In genomic region chr2:134362751-134363150, GRCh38 we compare ENCODE assay signal across 20 cellular contexts.
"Had no signal": no experiment of that assay in that cellular context is flagged by ENCODE, and none has a peak within 500 bp of the region (broad histone marks: within the 10 kb centered on the region; RNA-seq: fewer than 3 reads in every experiment).

No MANE protein-coding gene starts in this region.

- DNase-seq: dermis blood vessel endothelial cell; esophagus squamous epithelium; foreskin fibroblast; glutamatergic neuron; immature natural killer cell; left lung; natural killer cell; nucleus accumbens; ovary; sigmoid colon; stimulated activated CD4-positive, alpha-beta T cell treated with anti-CD3 and anti-CD28 coated beads, Interleukin-2, amount 100 ng/mL, for 24 hours; stimulated activated CD4-positive, alpha-beta T cell treated with anti-CD3 and anti-CD28 coated beads, Interleukin-4, amount 100 ng/mL, for 4 hours; stimulated activated naive B cell treated with anti-CD40 and anti-IgM and Interleukin-4, amounts not matched to agents 10 μg/mL and 1 μg/mL and 100 μg/mL, for 72 hours; stimulated activated naive CD8-positive, alpha-beta T cell treated with anti-CD3 and anti-CD28 coated beads, Interleukin-15, amount 100 ng/mL, for 72 hours had no signal

- H3K27ac Mint-ChIP-seq: immature natural killer cell; natural killer cell; stimulated activated naive B cell treated with anti-CD40 and anti-IgM and Interleukin-4, amounts not matched to agents 10 μg/mL and 1 μg/mL and 100 μg/mL, for 72 hours had no signal

- H3K27ac ChIP-seq: esophagus squamous epithelium, gastroesophageal sphincter, left lung, neural progenitor cell, ovary, sigmoid colon, thoracic aorta had no signal

- H3K27me3 ChIP-seq: esophagus squamous epithelium, gastroesophageal sphincter, left lung, neural progenitor cell, ovary, right atrium auricular region, sigmoid colon had no signal

- H3K4me3 ChIP-seq: esophagus squamous epithelium, gastroesophageal sphincter, left lung, lung, neural progenitor cell, ovary, right atrium auricular region, sigmoid colon, skin epidermis, thoracic aorta had no signal

- H3K36me3 ChIP-seq: neural progenitor cell, ovary, thoracic aorta had no signal

- H3K9me3 Mint-ChIP-seq: immature natural killer cell; natural killer cell; neural progenitor cell; stimulated activated naive B cell treated with anti-CD40 and anti-IgM and Interleukin-4, amounts not matched to agents 10 μg/mL and 1 μg/mL and 100 μg/mL, for 72 hours; stimulated activated naive CD8-positive, alpha-beta T cell treated with anti-CD3 and anti-CD28 coated beads, Interleukin-15, amount 100 ng/mL, for 72 hours had no signal

- ATAC-seq: gastroesophageal sphincter; left lung; natural killer cell; stimulated activated naive B cell treated with anti-CD40 and anti-IgM and Interleukin-4, amounts not matched to agents 10 μg/mL and 1 μg/mL and 100 μg/mL, for 72 hours; stimulated activated naive CD8-positive, alpha-beta T cell treated with anti-CD3 and anti-CD28 coated beads, Interleukin-15, amount 100 ng/mL, for 72 hours had no signal

- H3K27me3 Mint-ChIP-seq: stimulated activated naive B cell treated with anti-CD40 and anti-IgM and Interleukin-4, amounts not matched to agents 10 μg/mL and 1 μg/mL and 100 μg/mL, for 72 hours; stimulated activated naive CD8-positive, alpha-beta T cell treated with anti-CD3 and anti-CD28 coated beads, Interleukin-15, amount 100 ng/mL, for 72 hours had no signal

- H3K9me3 ChIP-seq: esophagus squamous epithelium, gastroesophageal sphincter, left lung, ovary, right atrium auricular region, sigmoid colon, thoracic aorta had no signal

- H3K4me3 Mint-ChIP-seq: immature natural killer cell; natural killer cell; neural progenitor cell; stimulated activated naive B cell treated with anti-CD40 and anti-IgM and Interleukin-4, amounts not matched to agents 10 μg/mL and 1 μg/mL and 100 μg/mL, for 72 hours; stimulated activated naive CD8-positive, alpha-beta T cell treated with anti-CD3 and anti-CD28 coated beads, Interleukin-15, amount 100 ng/mL, for 72 hours had no signal

- H3K36me3 Mint-ChIP-seq: natural killer cell had no signal
